In genomic region chr14:34161351-34162169, GRCh38 we compare ENCODE assay signal across 12 cellular contexts.
"Had no signal": no experiment of that assay in that cellular context is flagged by ENCODE, and none has a peak within 500 bp of the region (broad histone marks: within the 10 kb centered on the region; RNA-seq: fewer than 3 reads in every experiment).

No MANE protein-coding gene starts in this region.

- ATAC-seq: gastroesophageal sphincter had no signal

- H3K36me3 Mint-ChIP-seq: activated naive CD8-positive, alpha-beta T cell had no signal

- H3K4me3 Mint-ChIP-seq: activated naive CD8-positive, alpha-beta T cell; stimulated activated naive CD8-positive, alpha-beta T cell treated with anti-CD3 and anti-CD28 coated beads, Interleukin-15, Interleukin-2, amounts not matched to agents 100 ng/mL and 50 ng/mL, for 24 hours had no signal

- H3K4me3 ChIP-seq: ascending aorta, colonic mucosa, gastroesophageal sphincter, thoracic aorta, uterus had no signal

- H3K9me3 Mint-ChIP-seq: stimulated activated naive CD8-positive, alpha-beta T cell treated with anti-CD3 and anti-CD28 coated beads, Interleukin-15, Interleukin-2, amounts not matched to agents 100 ng/mL and 50 ng/mL, for 24 hours had no signal

- DNase-seq: activated CD4-positive, alpha-beta T cell treated with anti-CD3 and anti-CD28 coated beads, Interleukin-2, amount 50 U/mL, for 1 hour; activated CD4-positive, CD25-positive, alpha-beta regulatory T cell; activated effector memory CD4-positive, alpha-beta T cell treated with Interleukin-2 at 50 U/mL for 16 hours; colonic mucosa; kidney; stimulated activated CD4-positive, alpha-beta T cell treated with anti-CD3 and anti-CD28 coated beads, Interleukin-12 subunit alpha, Interleukin-12 subunit beta, amount 100 ng/mL, for 4 hours; uterus had no signal

- H3K27ac Mint-ChIP-seq: activated naive CD8-positive, alpha-beta T cell; stimulated activated naive CD8-positive, alpha-beta T cell treated with anti-CD3 and anti-CD28 coated beads, Interleukin-15, Interleukin-2, amounts not matched to agents 100 ng/mL and 50 ng/mL, for 24 hours had no signal
